ENCODE assay signal across 1 cellular context in the genomic region with DNA sequence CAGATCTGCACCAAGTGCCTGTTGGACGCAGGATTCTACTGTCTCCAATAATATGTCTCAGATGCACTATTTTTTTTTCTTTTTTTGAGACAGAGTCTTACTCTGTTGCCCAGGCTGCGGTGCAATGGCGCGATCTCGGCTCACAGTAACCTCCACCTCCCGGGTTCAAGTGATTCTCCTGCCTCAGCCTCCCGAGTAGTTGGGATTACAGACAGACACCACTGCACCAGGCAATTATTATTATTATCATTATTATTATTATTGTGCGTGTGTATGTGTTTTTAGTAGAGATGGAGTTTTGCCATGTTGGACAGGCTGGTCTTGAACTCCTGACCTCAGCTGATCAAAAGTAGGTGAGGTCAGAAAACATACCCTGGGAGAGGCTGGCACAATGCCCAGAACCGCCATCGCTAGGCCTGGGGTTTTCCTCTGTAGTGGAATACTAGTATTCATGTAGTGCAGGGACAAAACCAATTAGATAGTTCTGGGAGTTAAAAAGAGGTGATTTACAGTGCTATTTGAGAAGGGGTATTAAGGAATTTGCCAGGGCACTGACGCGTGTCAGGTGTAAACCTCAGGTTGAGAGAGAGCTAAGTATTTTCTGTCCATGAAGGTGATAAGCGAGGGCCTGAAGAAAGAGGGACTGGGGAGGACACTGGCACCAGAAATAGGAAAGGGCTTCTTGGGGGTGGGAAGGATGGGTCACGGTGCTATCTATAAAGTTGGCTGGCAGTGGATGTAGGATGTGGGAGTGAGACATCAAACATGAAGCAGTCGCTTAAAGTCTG.
TF ChIP-seq lines count a peak whose summit lies in the region.

No MANE protein-coding gene starts in this region.

TF ChIP-seq in HepG2, 621 proteins besides CTCF, POLR2A, EP300 and RAD21:
- TF ChIP-seq RARA (CRISPR knock-in tag; IDR thresholded peaks at IDR 0.05): peak; percentile 53
